Comparison of ENCODE assay signal across 22 cellular contexts in the genomic region with DNA sequence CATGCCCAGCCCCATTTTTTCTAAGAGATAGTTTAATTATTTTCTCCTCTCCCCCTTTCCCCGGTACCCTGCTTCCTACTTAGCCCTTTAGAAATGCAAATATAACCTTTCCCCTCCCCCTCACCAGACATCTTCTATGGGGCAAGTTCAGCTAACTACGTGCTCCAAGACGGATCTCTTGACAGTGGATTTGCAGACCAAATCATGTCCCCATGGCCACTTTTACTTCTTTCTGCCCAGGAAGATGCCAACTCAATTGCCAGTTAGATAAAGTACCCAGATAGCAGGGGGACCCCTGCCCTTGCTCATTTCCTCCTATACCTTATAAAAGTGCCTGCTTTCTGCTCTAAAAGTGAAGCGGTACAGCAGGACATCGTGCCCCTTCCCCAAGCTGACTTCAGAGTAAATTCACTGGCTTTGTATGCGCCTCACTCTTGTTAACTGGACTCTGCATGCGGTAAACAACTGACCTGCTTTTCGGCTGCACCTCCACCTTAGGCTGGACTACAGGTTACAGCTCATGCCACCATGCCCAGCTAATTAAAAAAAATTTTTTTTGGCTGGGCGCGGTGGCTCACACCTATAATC. TPM values are rescaled to one million over a fixed set of nuclear protein-coding genes. Genes with fewer than 3 reads are reported as not detected.
DNase-seq lines count a peak whose midpoint lies in the region; ATAC-seq and TF ChIP-seq lines count a peak whose summit lies in the region.
"Had no signal": no experiment of that assay in that cellular context is flagged by ENCODE, and none has a peak within 500 bp of the region (broad histone marks: within the 10 kb centered on the region; RNA-seq: fewer than 3 reads in every experiment).

No MANE protein-coding gene starts in this region.

- H4K20me1 ChIP-seq in osteoblast (ENCODE audit: insufficient read depth, low read length), result peaks cover 6% of the 10 kb centered on the region
- peaks cover 4% of the 10 kb centered on the region; the same call in 1 of the 2 replicates for H4K20me1 ChIP-seq in Karpas-422 (ENCODE audit: insufficient read depth, low read depth, low read length)

- peak; percentile 68 for DNase-seq in H7
- DNase-seq in WTC11 (ENCODE audit: low spot score), result no peak
- peak; percentile 36 for DNase-seq in osteoblast (ENCODE audit: insufficient read length, low spot score, missing footprints)
- DNase-seq in Karpas-422, result no peak
- DNase-seq in NCI-H2107 (lab: John Stamatoyannopoulos, UW), result no peak
- no peak for DNase-seq in ureter (ENCODE audit: low spot score)
- DNase-seq in NCI-H345 treated with DMSO at 0.1 percent for 48 hours (lab: John Stamatoyannopoulos, UW; ENCODE audit: unreplicated experiment), result no peak
- DNase-seq: BE2C; Caco-2; CD4-positive, alpha-beta T cell; GOT3; HFFc6; MM.1S; NCI-H1105 treated with DMSO at 0.1 percent for 48 hours; NCI-H1694 treated with DMSO at 0.1 percent for 48 hours; NCI-H524; NCI-H82; PC-3; SIG-M5 had no signal

- H3K27me3 ChIP-seq in H7 (ENCODE audit: control insufficient read depth, insufficient read depth, low read length), result no peaks in the 10 kb centered on the region
- H3K27me3 ChIP-seq in iPS-15b (ENCODE audit: control insufficient read depth, insufficient read depth, low read length), result no peaks in the 10 kb centered on the region
- no peaks in the 10 kb centered on the region for H3K27me3 ChIP-seq in osteoblast (ENCODE audit: insufficient read depth, low read length)
- no peaks in the 10 kb centered on the region for H3K27me3 ChIP-seq in Karpas-422 (ENCODE audit: low read length)
- H3K27me3 ChIP-seq: BE2C had no signal

- H3K79me2 ChIP-seq in osteoblast (ENCODE audit: insufficient read depth, low read length) (peaks cover 55% of the 10 kb centered on the region), Karpas-422 (ENCODE audit: low read length) (peaks cover 87% of the 10 kb centered on the region)

- H3K4me3 ChIP-seq in H7 (ENCODE audit: insufficient read depth, low read depth, low read length) (peak overlapping the region; percentile 6; the same call in 1 of the 2 replicates), iPS-15b (ENCODE audit: low read depth, low read length) (peak overlapping the region; percentile 20), osteoblast (ENCODE audit: insufficient read depth, low read length) (no peak overlapping the region), Karpas-422 (ENCODE audit: low read length) (no peak overlapping the region)

- H3K9me3 ChIP-seq in iPS-15b (ENCODE audit: control insufficient read depth, insufficient read depth, low read length) (no peaks in the 10 kb centered on the region), osteoblast (ENCODE audit: low read depth, low read length) (no peaks in the 10 kb centered on the region), Karpas-422 (ENCODE audit: low read length) (no peaks in the 10 kb centered on the region)
- H3K9me3 ChIP-seq: BE2C, Caco-2 had no signal

- CTCF ChIA-PET in WTC11 (lab: Charles Lee), result interaction anchor here (0.7 to 1.7 kb wide), 7 partner anchors 23 to 196 kb away, joined by 3 to 5 read pairs (median 3); no protein-coding TSS in a partner anchor

- peak overlapping the region; percentile 88 for H3K27ac Mint-ChIP-seq in WTC11
- H3K27ac Mint-ChIP-seq: CD4-positive, alpha-beta T cell; HFFc6 had no signal

- no peaks in the 10 kb centered on the region for H3K27me3 Mint-ChIP-seq in WTC11 (ENCODE audit: low read depth)
- H3K27me3 Mint-ChIP-seq: CD4-positive, alpha-beta T cell had no signal

- H3K4me3 Mint-ChIP-seq in WTC11, result peak overlapping the region; percentile 50
- H3K4me3 Mint-ChIP-seq: CD4-positive, alpha-beta T cell; HFFc6 had no signal

- H3K36me3 Mint-ChIP-seq in WTC11, result peaks cover 10% of the 10 kb centered on the region

- H3K4me1 Mint-ChIP-seq in WTC11, result peaks cover 59% of the 10 kb centered on the region

- H3K4me2 ChIP-seq in osteoblast (ENCODE audit: insufficient read depth, low read length) (no peak overlapping the region), Karpas-422 (ENCODE audit: low read depth, low read length, poor library complexity, severe bottlenecking) (no peak overlapping the region)

- ATAC-seq in WTC11, result peak; percentile 84
- ATAC-seq: PC-3, SK-N-SH treated with all-trans-retinoic acid at 6 μM for 48 hours had no signal

- H3K9ac ChIP-seq in iPS-15b (ENCODE audit: low read depth, low read length) (no peak overlapping the region), Karpas-422 (ENCODE audit: low read length) (no peak overlapping the region)

- no peaks in the 10 kb centered on the region for H3K9me2 ChIP-seq in Karpas-422 (replicated peaks; ENCODE audit: insufficient read depth, low read length)

- H3K4me1 ChIP-seq in iPS-15b (ENCODE audit: control insufficient read depth, insufficient read depth, low read length) (peaks cover 14% of the 10 kb centered on the region), osteoblast (ENCODE audit: insufficient read depth, low read length) (peaks cover 2% of the 10 kb centered on the region), Karpas-422 (ENCODE audit: low read length) (peaks cover 2% of the 10 kb centered on the region)
- H3K4me1 ChIP-seq: BE2C, Caco-2 had no signal

- H3K36me3 ChIP-seq in H7 (replicated peaks; ENCODE audit: control insufficient read depth, insufficient read depth, low read length) (no peaks in the 10 kb centered on the region; the same call in 1 of the 2 replicates), iPS-15b (ENCODE audit: control insufficient read depth, insufficient read depth, low read length) (no peaks in the 10 kb centered on the region), osteoblast (ENCODE audit: insufficient read depth, low read length) (peaks cover 3% of the 10 kb centered on the region), Karpas-422 (ENCODE audit: insufficient read depth, low read length) (no peaks in the 10 kb centered on the region; the same call in 1 of the 2 replicates)
- H3K36me3 ChIP-seq: BE2C had no signal

- POLR2A ChIA-PET in WTC11 (lab: Charles Lee), result interaction anchor here (0.6 to 0.7 kb wide), 2 partner anchors 11 to 331 kb away, joined by 3 to 8 read pairs; no protein-coding TSS in a partner anchor

- H3K27ac ChIP-seq in osteoblast (ENCODE audit: low read depth, low read length) (no peak overlapping the region), Karpas-422 (ENCODE audit: low read length) (no peak overlapping the region)
- H3K27ac ChIP-seq: RWPE1 had no signal

- TF ChIP-seq CTCF in WTC11 (IDR thresholded peaks at IDR 0.05), result no peak
- no peak for TF ChIP-seq CTCF in osteoblast (IDR thresholded peaks at IDR 0.05; ENCODE audit: extremely low read depth, low read depth, low read length)

- no peak overlapping the region for H2AFZ ChIP-seq in osteoblast (ENCODE audit: low read length)
- H2AFZ ChIP-seq in Karpas-422 (ENCODE audit: low read length), result no peak overlapping the region

- H3K9me3 Mint-ChIP-seq in WTC11, result no peaks in the 10 kb centered on the region
- H3K9me3 Mint-ChIP-seq: CD4-positive, alpha-beta T cell; HFFc6 had no signal

TF ChIP-seq in WTC11, 78 proteins besides CTCF, POLR2A, EP300 and RAD21 (continues in another document):
- TF ChIP-seq MAX (CRISPR knock-in tag; IDR thresholded peaks at IDR 0.05), result 0 out of 2 replicates have a peak, but pooled peaks have one; percentile 34
- no peak for TF ChIP-seq NFATC4 (CRISPR knock-in tag; IDR thresholded peaks at IDR 0.05)
- TF ChIP-seq KAT7 (CRISPR knock-in tag; IDR thresholded peaks at IDR 0.05; ENCODE audit: borderline replicate concordance), result no peak
- TF ChIP-seq CREB1 (CRISPR knock-in tag; IDR thresholded peaks at IDR 0.05), result no peak
- TF ChIP-seq, protein P1, sequence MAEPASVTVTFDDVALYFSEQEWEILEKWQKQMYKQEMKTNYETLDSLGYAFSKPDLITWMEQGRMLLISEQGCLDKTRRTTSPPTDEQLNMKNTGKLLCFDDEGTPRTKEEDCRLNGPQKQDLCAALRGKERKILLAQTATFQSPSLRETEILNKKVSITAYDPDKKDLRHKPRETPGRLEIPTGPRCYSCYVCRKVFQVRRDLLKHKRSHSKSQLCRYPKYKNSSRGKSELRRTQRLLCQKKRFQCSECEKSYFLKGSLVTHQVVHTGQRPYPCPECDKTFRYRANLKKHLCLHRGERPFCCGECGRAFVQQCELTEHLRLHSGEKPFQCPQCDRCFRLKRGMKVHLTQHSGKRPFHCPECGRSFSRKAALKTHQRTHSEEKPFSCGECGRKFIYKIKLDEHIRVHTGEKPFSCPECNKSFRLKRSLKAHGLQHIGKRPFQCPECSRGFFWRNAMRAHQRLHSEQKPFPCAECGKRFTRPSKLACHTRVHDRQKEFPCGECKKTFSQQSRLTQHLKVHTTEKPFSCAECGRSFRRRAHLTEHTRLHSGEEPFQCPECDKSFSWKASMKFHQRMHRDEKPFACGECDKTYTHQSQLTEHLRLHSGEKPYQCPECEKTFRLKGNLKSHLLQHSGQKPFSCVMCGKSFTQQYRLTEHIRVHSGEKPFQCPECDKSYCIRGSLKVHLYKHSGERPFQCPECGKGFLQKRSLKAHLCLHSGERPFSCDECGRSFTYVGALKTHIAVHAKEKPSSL (CRISPR knock-in tag; conservative IDR thresholded peaks at IDR 0.05), result no peak
- no peak for TF ChIP-seq SMAD4 (CRISPR knock-in tag; IDR thresholded peaks at IDR 0.05)
- TF ChIP-seq SMAD3 (CRISPR knock-in tag; IDR thresholded peaks at IDR 0.05; ENCODE audit: borderline replicate concordance), result no peak
- TF ChIP-seq, protein P2, sequence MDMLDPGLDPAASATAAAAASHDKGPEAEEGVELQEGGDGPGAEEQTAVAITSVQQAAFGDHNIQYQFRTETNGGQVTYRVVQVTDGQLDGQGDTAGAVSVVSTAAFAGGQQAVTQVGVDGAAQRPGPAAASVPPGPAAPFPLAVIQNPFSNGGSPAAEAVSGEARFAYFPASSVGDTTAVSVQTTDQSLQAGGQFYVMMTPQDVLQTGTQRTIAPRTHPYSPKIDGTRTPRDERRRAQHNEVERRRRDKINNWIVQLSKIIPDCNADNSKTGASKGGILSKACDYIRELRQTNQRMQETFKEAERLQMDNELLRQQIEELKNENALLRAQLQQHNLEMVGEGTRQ (CRISPR knock-in tag; IDR thresholded peaks at IDR 0.05), result no peak

RNA-seq across cellular contexts. Expression of gene DNAJC11, which starts 7.4 kb away (rescaled TPM):
- total RNA-seq in H7 (2014; rRNA removed; shearing (Covaris generic)), result 75.8 and 79.9 TPM in 2 replicates
- total RNA-seq in WTC11 (2021) (91.3 to 102 TPM (median 93.4 TPM) in 3 replicates), osteoblast (26.8 and 29.5 TPM in 2 replicates), ureter (65.3 TPM)
- total RNA-seq in Karpas-422 (2014; rRNA removed; shearing (Covaris generic); ENCODE audit: low replicate concordance), result 33.4 and 36.3 TPM in 2 replicates

Comparison
In these comparisons a context has a peak if more than half of its experiments do, and no peak if none do; other contexts are left out.
1. DNase-seq: peak in H7 (single experiment) and osteoblast (single experiment); none in WTC11 (single experiment), Karpas-422 (single experiment), NCI-H2107 (single experiment), ureter (single experiment) and NCI-H345 treated with DMSO at 0.1 percent for 48 hours (single experiment).
2. H3K4me3 ChIP-seq: peak in H7 (single experiment) and iPS-15b (single experiment); none in osteoblast (single experiment) and Karpas-422 (single experiment).